ENCODE assay signal across 8 cellular contexts in the genomic region with DNA sequence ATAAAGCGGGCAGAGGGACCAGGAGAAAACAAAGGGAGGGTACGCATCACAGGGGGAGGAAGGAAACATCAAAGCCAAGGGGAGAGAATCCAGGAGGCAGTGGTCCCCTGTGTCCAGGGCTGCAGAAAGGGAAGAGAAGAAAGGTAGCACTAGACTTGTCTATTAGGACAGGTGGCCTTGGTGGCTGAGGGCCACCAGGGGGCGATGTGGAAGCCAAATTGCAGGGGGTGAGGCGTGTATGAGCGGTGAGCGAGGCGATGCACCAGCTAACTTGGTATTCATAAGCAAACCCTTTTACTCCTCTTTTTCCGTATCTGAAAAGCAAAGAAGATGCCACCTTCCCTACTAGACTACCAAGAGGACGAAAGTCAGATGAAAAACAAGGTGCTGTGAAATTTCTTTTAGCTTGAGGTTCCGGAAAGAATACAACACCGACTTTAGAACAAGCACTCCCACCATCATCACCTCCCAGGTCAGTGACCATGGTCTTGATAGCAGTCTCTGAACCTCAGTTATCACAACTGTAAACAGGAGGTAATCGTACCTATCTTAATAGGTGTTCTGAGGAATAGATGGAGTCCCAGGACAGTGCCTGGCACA.
A peak's percentile ranks its signal among the peaks of the same experiment; 100 is the strongest.
DNase-seq lines count a peak whose midpoint lies in the region; ATAC-seq, FAIRE-seq and TF ChIP-seq lines count a peak whose summit lies in the region.

No MANE protein-coding gene starts in this region.

- no peaks in the 10 kb centered on the region for H4K20me1 ChIP-seq in astrocyte (ENCODE audit: insufficient read depth, low read length)

- H3K4me3 ChIP-seq in MG63 (no peak overlapping the region), astrocyte (ENCODE audit: insufficient read depth, low read depth, low read length) (no peak overlapping the region)

- no peak overlapping the region for H3K4me2 ChIP-seq in astrocyte (ENCODE audit: low read length)

- peaks cover 21% of the 10 kb centered on the region for H3K27me3 Mint-ChIP-seq in astrocyte (ENCODE audit: low read depth, unreplicated experiment)

- H3K9ac ChIP-seq in astrocyte (ENCODE audit: low read length): no peak overlapping the region

- TF ChIP-seq CTCF in astrocyte (IDR thresholded peaks at IDR 0.05; ENCODE audit: insufficient read depth, low read depth, low read length): peak; percentile 55

- H3K9me3 ChIP-seq in MG63: no peaks in the 10 kb centered on the region
- H3K9me3 ChIP-seq in astrocyte (ENCODE audit: insufficient read depth, low read depth, low read length): no peaks in the 10 kb centered on the region

- no peaks in the 10 kb centered on the region for H3K4me1 ChIP-seq in astrocyte (ENCODE audit: insufficient read depth, low read length)

- H3K36me3 Mint-ChIP-seq in astrocyte (ENCODE audit: low read depth, unreplicated experiment): no peaks in the 10 kb centered on the region

- peaks cover 15% of the 10 kb centered on the region for H3K4me1 Mint-ChIP-seq in astrocyte (ENCODE audit: low read depth, unreplicated experiment)

- no peak for FAIRE-seq in astrocyte (lab: Jason Lieb, UNC)

- no peak overlapping the region for H3K27ac ChIP-seq in astrocyte (ENCODE audit: low read depth, low read length)

- H2AFZ ChIP-seq in astrocyte (ENCODE audit: low read depth, low read length): no peak overlapping the region

- no peak overlapping the region for H3K4me3 Mint-ChIP-seq in astrocyte (ENCODE audit: unreplicated experiment)

- peaks cover 4% of the 10 kb centered on the region for H3K9me3 Mint-ChIP-seq in astrocyte (ENCODE audit: unreplicated experiment)

- peak; percentile 11 for DNase-seq in CMK (ENCODE audit: low read depth)
- DNase-seq in GM19240 (ENCODE audit: insufficient read length, low spot score): peak; percentile 8
- peak; percentile 19 for DNase-seq in MG63
- no peak for DNase-seq in astrocyte (ENCODE audit: low read depth)
- DNase-seq in kidney glomerular epithelial cell (lab: John Stamatoyannopoulos, UW): peak; percentile 24
- no peak for DNase-seq in NCI-H1092 treated with DMSO at 0.1 percent for 48 hours (lab: John Stamatoyannopoulos, UW)
- no peak for DNase-seq in NCI-H1694 treated with DMSO at 0.1 percent for 48 hours (lab: John Stamatoyannopoulos, UW)

- H3K27ac Mint-ChIP-seq in astrocyte (ENCODE audit: unreplicated experiment): no peak overlapping the region

- H3K27me3 ChIP-seq in MG63: no peaks in the 10 kb centered on the region
- H3K27me3 ChIP-seq in astrocyte (ENCODE audit: insufficient read depth, low read length): peaks cover 3% of the 10 kb centered on the region

- no peak for ATAC-seq in GM21528 (IDR thresholded peaks at IDR 0.05; ENCODE audit: low FRiP score, unreplicated experiment)

- H3K79me2 ChIP-seq in astrocyte (ENCODE audit: insufficient read depth, low read length): no peaks in the 10 kb centered on the region

- H3K36me3 ChIP-seq in MG63 (no peaks in the 10 kb centered on the region), astrocyte (ENCODE audit: insufficient read depth, low read length) (no peaks in the 10 kb centered on the region)

Comparison
In these comparisons a context has a peak if more than half of its experiments do, and no peak if none do; other contexts are left out.
1. DNase-seq: peak in CMK (single experiment), GM19240 (single experiment), MG63 (single experiment) and kidney glomerular epithelial cell (single experiment); none in astrocyte (single experiment), NCI-H1092 treated with DMSO at 0.1 percent for 48 hours (single experiment) and NCI-H1694 treated with DMSO at 0.1 percent for 48 hours (single experiment).